In genomic region chr7:1547777-1548437, GRCh38 we compare ENCODE assay signal across 1 cellular context.
TF ChIP-seq lines count a peak whose summit lies in the region.

No MANE protein-coding gene starts in this region.

TF ChIP-seq in WTC11, 78 proteins besides CTCF, POLR2A, EP300 and RAD21 (continued from another document):
- TF ChIP-seq HMGXB4 (CRISPR knock-in tag; IDR thresholded peaks at IDR 0.05) (no peak), MXD4 (CRISPR knock-in tag; IDR thresholded peaks at IDR 0.05; ENCODE audit: borderline replicate concordance) (no peak), KAT7 (CRISPR knock-in tag; IDR thresholded peaks at IDR 0.05; ENCODE audit: borderline replicate concordance) (no peak), NR3C1 (CRISPR knock-in tag; conservative IDR thresholded peaks at IDR 0.05; ENCODE audit: low read depth) (no peak), JUN (CRISPR knock-in tag; IDR thresholded peaks at IDR 0.05) (no peak)
TF ChIP-seq in WTC11: peak in this region for 0.
